ENCODE assay signal across 8 cellular contexts in the genomic region with DNA sequence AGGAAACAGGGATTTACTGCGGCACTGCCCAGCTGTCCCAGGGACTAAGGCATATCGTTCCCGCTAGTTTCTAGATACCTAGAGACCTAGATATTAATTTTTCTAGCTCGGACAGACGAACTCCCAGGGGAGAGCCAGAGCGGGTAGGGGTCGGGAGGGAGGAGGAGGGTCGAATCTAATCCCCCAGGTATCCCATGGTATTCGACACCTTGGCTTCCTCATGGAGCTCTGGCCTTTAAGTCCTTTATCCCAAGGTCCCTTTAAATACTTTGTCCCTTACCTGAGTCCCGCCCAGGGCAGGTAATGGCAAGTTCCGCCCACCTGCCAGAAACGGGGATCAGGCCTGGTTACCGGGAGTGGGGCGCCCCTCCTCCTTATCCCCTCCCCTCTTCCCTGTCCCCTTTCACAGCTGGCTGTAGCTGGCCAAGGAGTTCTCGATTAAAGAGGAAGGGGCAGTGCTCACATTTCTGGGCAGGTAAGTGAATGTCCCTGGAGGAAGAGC. TPM values are rescaled to one million over a fixed set of nuclear protein-coding genes. Genes with fewer than 3 reads are reported as not detected.
DNase-seq lines count a peak whose midpoint lies in the region; ATAC-seq, FAIRE-seq and TF ChIP-seq lines count a peak whose summit lies in the region.

Gene PRRG2 (plus strand): TSS at position 310 of the 502 bp plus-strand sequence. CDS start 1,904 bp downstream, outside the sequence.

- TF ChIP-seq RAD21 in GM12878 (IDR thresholded peaks at IDR 0.05; ENCODE audit: insufficient read depth, low read depth, low read length): no peak

- peak within 1 kb of the TSS; percentile 99 for H2AFZ ChIP-seq in GM12878 (ENCODE audit: control insufficient read depth, low read depth, low read length)

- WGBS in GM12878 (ENCODE audit: insufficient coverage, insufficient replicate concordance, low lambda C conversion rate, missing lambda C conversion rate): 29% methylated on average over 15 of the region's 15 CpGs
- WGBS in lower leg skin, 2 donors: 20 to 22% methylated on average over 15 of the region's 15 CpGs

- H3K9me3 ChIP-seq in GM12878 (replicated peaks; ENCODE audit: control insufficient read depth, insufficient read depth, low read length) (no peaks in the 10 kb centered on the region), upper lobe of right lung (no peaks in the 10 kb centered on the region)

- CTCF ChIA-PET in GM12878 (lab: Yijun Ruan, JAX): interaction anchor here (0.6 to 4.2 kb wide), 7 partner anchors 11 to 99 kb away, joined by 3 to 48 read pairs (median 3); partner anchors contain the start of genes BCL2L12, IRF3 and SCAF1

- no peaks in the 10 kb centered on the region for H3K27me3 ChIP-seq in GM12878 (replicated peaks in 1 of 2; ENCODE audit: control insufficient read depth in 2 of 2, insufficient read depth in 2 of 2, low read length in 1 of 2)
- H3K27me3 ChIP-seq in upper lobe of right lung: no peaks in the 10 kb centered on the region

- H4K20me1 ChIP-seq in GM12878 (ENCODE audit: control insufficient read depth, insufficient read depth): no peaks in the 10 kb centered on the region

- H3K4me1 ChIP-seq in GM12878 (ENCODE audit: control insufficient read depth, insufficient read depth, low read length) (peaks cover 7% of the 10 kb centered on the region; the same call in 1 of the 2 replicates), upper lobe of right lung (peaks cover 9% of the 10 kb centered on the region)

- no peaks in the 10 kb centered on the region for H3K27me3 Mint-ChIP-seq in activated T-cell treated with anti-CD3 and anti-CD28 coated beads, Interleukin-2, amount 50 U/mL, for 4 hours (ENCODE audit: low read depth)

- peak within 1 kb of the TSS; percentile 85 for H3K4me2 ChIP-seq in GM12878 (ENCODE audit: control insufficient read depth, insufficient read depth)

- intact Hi-C loops in GM12878 (cut with micrococcal nuclease; ENCODE audit: unreplicated experiment) (no loop called here), lower leg skin (cut with DNase I; ENCODE audit: low total_unique reads) (no loop called here), upper lobe of right lung (cut with DNase I) (no loop called here)

- H3K9me3 Mint-ChIP-seq in activated T-cell treated with anti-CD3 and anti-CD28 coated beads, Interleukin-2, amount 50 U/mL, for 4 hours: no peaks in the 10 kb centered on the region

- peak within 1 kb of the TSS; percentile 86 for H3K9ac ChIP-seq in GM12878 (ENCODE audit: control insufficient read depth, insufficient read depth, low read length)

- no peak for TF ChIP-seq EP300 in GM12878 (IDR thresholded peaks at IDR 0.05; ENCODE audit: borderline replicate concordance in 1 of 2, control insufficient read depth in 1 of 2, low read depth in 2 of 2, low read length in 2 of 2)

- peak within 1 kb of the TSS; percentile 77 for H3K4me3 ChIP-seq in GM12878
- H3K4me3 ChIP-seq in lower leg skin (ENCODE audit: low read depth, poor library complexity, severe bottlenecking): peak within 1 kb of the TSS; percentile 53
- H3K4me3 ChIP-seq in upper lobe of right lung: peak within 1 kb of the TSS; percentile 70

- H3K27ac ChIP-seq in GM12878 (ENCODE audit: control insufficient read depth, insufficient read depth): peak within 1 kb of the TSS; percentile 65
- H3K27ac ChIP-seq in upper lobe of right lung: peak within 1 kb of the TSS; percentile 76

- H3K79me2 ChIP-seq in GM12878 (ENCODE audit: control insufficient read depth, insufficient read depth, low read length): peaks cover 17% of the 10 kb centered on the region

- RAD21 ChIA-PET in GM12878 (lab: Charles Lee; ENCODE audit: unreplicated experiment): interaction anchor here (0.7 to 2.6 kb wide), 8 partner anchors 8 to 112 kb away, joined by 3 to 14 read pairs (median 4); partner anchors contain the start of genes PRMT1 and RRAS

- FAIRE-seq in GM12878 (lab: Jason Lieb, UNC): no peak

- H3K4me1 Mint-ChIP-seq in activated T-cell treated with anti-CD3 and anti-CD28 coated beads, Interleukin-2, amount 50 U/mL, for 4 hours (ENCODE audit: low read depth): peaks cover 30% of the 10 kb centered on the region

- TF ChIP-seq CTCF in GM12878 (IDR thresholded peaks at IDR 0.05 in 2 of 3, conservative IDR thresholded peaks at IDR 0.05 in 1 of 3; ENCODE audit: control insufficient read depth in 2 of 3, extremely low read depth in 1 of 3, insufficient read depth in 1 of 3, low read depth in 3 of 3, low read length in 3 of 3) (no peak), lower leg skin (IDR thresholded peaks at IDR 0.05) (no peak), upper lobe of right lung (IDR thresholded peaks at IDR 0.05) (no peak)

- POLR2A ChIA-PET in GM12878 (lab: Charles Lee): interaction anchor here (0.5 to 2.9 kb wide), 12 partner anchors 9 to 702 kb away, joined by 3 to 23 read pairs (median 9); partner anchors contain the start of genes BCL2L12, IRF3, PIH1D1 and PRMT1

- ATAC-seq in activated T-cell treated with anti-CD3 and anti-CD28 coated beads, Interleukin-2, amount 50 U/mL, for 4 hours: no peak
- ATAC-seq in GM12878: no peak
- ATAC-seq in upper lobe of right lung: peak; percentile 70
- no peak for ATAC-seq in GM18505 (IDR thresholded peaks at IDR 0.05; ENCODE audit: unreplicated experiment)

- TF ChIP-seq POLR2A in GM12878 (IDR thresholded peaks at IDR 0.05; ENCODE audit: low read depth, low read length) (no peak), lower leg skin (IDR thresholded peaks at IDR 0.05) (no peak), GM18505 (IDR thresholded peaks at IDR 0.05; ENCODE audit: borderline replicate concordance, extremely low read depth, insufficient read depth, insufficient read length) (no peak)

- DNase-seq in activated T-cell treated with anti-CD3 and anti-CD28 coated beads, Interleukin-2, amount 50 U/mL, for 4 hours: no peak
- no peak for DNase-seq in activated T-cell treated with anti-CD3 and anti-CD28 coated beads, Interleukin-2, amount 50 U/mL, for 1 hour
- no peak for DNase-seq in GM12878 (ENCODE audit: low read depth, low spot score)
- DNase-seq in lower leg skin (ENCODE audit: low spot score in 2 of 2): no peak
- DNase-seq in upper lobe of right lung: peak; percentile 78
- DNase-seq in inferior parietal cortex (ENCODE audit: extremely low spot score): no peak
- no peak for DNase-seq in dedifferentiated amniotic fluid mesenchymal stem cell (ENCODE audit: extremely low spot score)

- SMC1A ChIA-PET in GM12878 (lab: Charles Lee; ENCODE audit: uncharacterized antibody, unreplicated experiment): interaction anchor here (1.2 to 3.4 kb wide), 7 partner anchors 9 to 95 kb away, joined by 3 to 14 read pairs (median 7); partner anchors contain the start of genes PRMT1, PRR12, RRAS and SCAF1

- in situ Hi-C loops in GM12878 (cut with MboI): no loop called here

- BruUV-seq in GM12878 (replicated peaks; lab: Mats Ljungman, UMichigan): TSS peak; percentile 92

- H3K36me3 Mint-ChIP-seq in activated T-cell treated with anti-CD3 and anti-CD28 coated beads, Interleukin-2, amount 50 U/mL, for 4 hours (ENCODE audit: insufficient read depth): peaks cover 2% of the 10 kb centered on the region

- H3K4me3 Mint-ChIP-seq in activated T-cell treated with anti-CD3 and anti-CD28 coated beads, Interleukin-2, amount 50 U/mL, for 4 hours: peak within 1 kb of the TSS; percentile 92

- H3K36me3 ChIP-seq in GM12878 (ENCODE audit: control insufficient read depth in 2 of 2, insufficient read depth in 2 of 2, low read length in 1 of 2) (no peaks in the 10 kb centered on the region; a peak in 1 of 4 replicates), upper lobe of right lung (peaks cover 6% of the 10 kb centered on the region)

TF ChIP-seq in GM12878, 131 proteins besides CTCF, POLR2A, EP300 and RAD21 (continues in another document):
- TF ChIP-seq, protein P1, sequence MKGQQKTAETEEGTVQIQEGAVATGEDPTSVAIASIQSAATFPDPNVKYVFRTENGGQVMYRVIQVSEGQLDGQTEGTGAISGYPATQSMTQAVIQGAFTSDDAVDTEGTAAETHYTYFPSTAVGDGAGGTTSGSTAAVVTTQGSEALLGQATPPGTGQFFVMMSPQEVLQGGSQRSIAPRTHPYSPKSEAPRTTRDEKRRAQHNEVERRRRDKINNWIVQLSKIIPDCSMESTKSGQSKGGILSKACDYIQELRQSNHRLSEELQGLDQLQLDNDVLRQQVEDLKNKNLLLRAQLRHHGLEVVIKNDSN (IDR thresholded peaks at IDR 0.05; ENCODE audit: borderline replicate concordance, extremely low read length, insufficient read depth, low read depth, low read length): no peak
- TF ChIP-seq SIX5 (IDR thresholded peaks at IDR 0.05; ENCODE audit: low read depth, low read length, severe bottlenecking) (no peak), SP1 (IDR thresholded peaks at IDR 0.05; ENCODE audit: low read depth, low read length) (no peak), BMI1 (IDR thresholded peaks at IDR 0.05; ENCODE audit: borderline replicate concordance) (no peak), ZNF207 (IDR thresholded peaks at IDR 0.05; ENCODE audit: borderline replicate concordance) (no peak), PAX5 (IDR thresholded peaks at IDR 0.05; ENCODE audit: borderline replicate concordance, low read depth, low read length) (no peak), CHD2 (IDR thresholded peaks at IDR 0.05; ENCODE audit: borderline replicate concordance, low read depth, low read length) (no peak), SMAD5 (IDR thresholded peaks at IDR 0.05; ENCODE audit: low read depth) (no peak), TAF1 (IDR thresholded peaks at IDR 0.05; ENCODE audit: borderline replicate concordance, low read depth, low read length) (no peak), DPF2 (IDR thresholded peaks at IDR 0.05) (no peak)

RNA-seq across cellular contexts. Expression of gene PRRG2, which starts in this region (rescaled TPM):
- total RNA-seq in activated T-cell treated with anti-CD3 and anti-CD28 coated beads, Interleukin-2, amount 50 U/mL, for 4 hours: 1 to 10 TPM; 1.0 to 1.4 (median 1.3) TPM
- total RNA-seq in GM12878 (2013; cell fraction: nucleolus; rRNA removed): 1.2 and 2.2 TPM in 2 replicates
- 1.3 TPM in 2 replicates for total RNA-seq in GM12878 (2014; rRNA removed)
- 0.40 and 0.46 TPM in 2 replicates for total RNA-seq in GM12878 (2014; rRNA removed; fragmentation: Illumina TruSeq; extraction: Trizol)
- total RNA-seq in GM12878 (2021): 0.82 and 1.6 TPM in 2 replicates
- polyA plus RNA-seq in GM12878 (2011; ENCODE audit: low read depth): 1.8 TPM
- 0.37 and 1.3 TPM in 2 replicates for polyA plus RNA-seq in GM12878 (2011; rRNA removed)
- polyA plus RNA-seq in GM12878 (2011; cell fraction: cytosol; rRNA removed): 1.3 and 1.6 TPM in 2 replicates
- 1.1 and 1.4 TPM in 2 replicates for polyA plus RNA-seq in GM12878 (2011; cell fraction: nucleus; rRNA removed)
- 0.76 and 1.0 TPM in 2 replicates for polyA plus RNA-seq in GM12878 (2012)
- polyA plus RNA-seq in GM12878 (2014; fragmentation: Illumina TruSeq; extraction: Trizol): 0.50 and 1.0 TPM in 2 replicates
- under 1 TPM; 0.09 to 0.21 TPM for polyA plus RNA-seq in GM12878 (2014; fragmentation: Nextera tagmentation; extraction: Ambion mirVana)
- 1.6 and 2.1 TPM in 2 replicates for polyA plus RNA-seq in GM12878 (2014; rRNA removed)
- polyA plus RNA-seq in GM12878 (2016; fragmentation: Nextera tagmentation; extraction: Ambion mirVana): 1 to 10 TPM in 1 of 2 experiments, under 1 TPM in 1; 0.66 to 1.1 TPM
- 0.44 and 2.5 TPM in 2 replicates for polyA minus RNA-seq in GM12878 (2011; rRNA and poly(A)+ RNA removed)
- 1.1 and 1.8 TPM in 2 replicates for polyA minus RNA-seq in GM12878 (2011; cell fraction: cytosol; rRNA and poly(A)+ RNA removed)
- polyA minus RNA-seq in GM12878 (2011; cell fraction: nucleus; rRNA and poly(A)+ RNA removed): 2.4 and 4.3 TPM in 2 replicates
- total RNA-seq in lower leg skin: 10 to 100 TPM; 13.9 to 31.2 (median 18.6) TPM
- 10.1 TPM for total RNA-seq in upper lobe of right lung
